Comparison of ENCODE assay signal across 9 cellular contexts in genomic region chr19:703651-704446, GRCh38. TPM values are rescaled to one million over a fixed set of nuclear protein-coding genes. Genes with fewer than 3 reads are reported as not detected.
A peak's percentile ranks its signal among the peaks of the same experiment; 100 is the strongest.
DNase-seq lines count a peak whose midpoint lies in the region; ATAC-seq, FAIRE-seq and TF ChIP-seq lines count a peak whose summit lies in the region.
"Had no signal": no experiment of that assay in that cellular context is flagged by ENCODE, and none has a peak within 500 bp of the region (broad histone marks: within the 10 kb centered on the region; RNA-seq: fewer than 3 reads in every experiment).

No MANE protein-coding gene starts in this region.

- no peak overlapping the region for H2AFZ ChIP-seq in trophoblast cell (ENCODE audit: insufficient read depth, low read length, poor library complexity)

- peaks cover 4% of the 10 kb centered on the region for H3K4me1 Mint-ChIP-seq in activated T-cell treated with anti-CD3 and anti-CD28 coated beads, Interleukin-2, amount 50 U/mL, for 24 hours (ENCODE audit: low read depth)

- H3K4me2 ChIP-seq in trophoblast cell (ENCODE audit: low read length) = no peak overlapping the region

- H3K27me3 ChIP-seq in trophoblast cell (ENCODE audit: insufficient read depth, low read length) = no peaks in the 10 kb centered on the region
- peaks cover 0 to 2% of the 10 kb centered on the region in 2 donors for H3K27me3 ChIP-seq in aorta (ENCODE audit: control insufficient read depth in 1 of 2, insufficient read depth in 2 of 2, low read length in 1 of 2)

- no peak overlapping the region for H4K91ac ChIP-seq in trophoblast cell (ENCODE audit: low read depth, low read length)

- H3K9me3 Mint-ChIP-seq in activated T-cell treated with anti-CD3 and anti-CD28 coated beads, Interleukin-2, amount 50 U/mL, for 24 hours = no peaks in the 10 kb centered on the region
- H3K9me3 Mint-ChIP-seq: stimulated activated naive CD8-positive, alpha-beta T cell treated with anti-CD3 and anti-CD28 coated beads, Interleukin-15, Interleukin-2, amounts not matched to agents 100 ng/mL and 50 ng/mL, for 24 hours had no signal

- H4K12ac ChIP-seq in trophoblast cell (ENCODE audit: low read depth, low read length) = no peak overlapping the region

- no peak overlapping the region for H3K27ac ChIP-seq in trophoblast cell (ENCODE audit: low read depth, low read length)
- no peak overlapping the region for H3K27ac ChIP-seq in aorta (ENCODE audit: low read depth in 1 of 2, low read length in 2 of 2)

- H3K18ac ChIP-seq in trophoblast cell (ENCODE audit: low read length) = no peak overlapping the region

- no peaks in the 10 kb centered on the region for H3K79me2 ChIP-seq in trophoblast cell (ENCODE audit: control insufficient read depth, insufficient read depth, low read length, poor library complexity)

- H3K4me3 ChIP-seq in fibroblast of villous mesenchyme (ENCODE audit: low read depth, low read length) (peak overlapping the region; percentile 19), trophoblast cell (ENCODE audit: low read depth, low read length) (no peak overlapping the region), aorta (ENCODE audit: low read length in 2 of 2) (no peak overlapping the region)

- H3K4me1 ChIP-seq in trophoblast cell (ENCODE audit: control insufficient read depth in 1 of 2, insufficient read depth in 2 of 2, low read length in 2 of 2) (peaks cover 0 to 3% of the 10 kb centered on the region in 2 experiments), aorta (ENCODE audit: control insufficient read depth in 1 of 2, insufficient read depth in 2 of 2, low read length in 2 of 2) (no peaks in the 10 kb centered on the region)

- WGBS in trophoblast cell (ENCODE audit: extremely low coverage, insufficient coverage, insufficient read length) = no CpG with 5 or more reads among the region's 50 CpGs
- 6 to 9% methylated on average over 38 to 50 of the region's 50 CpGs for WGBS in aorta, 2 donors

- ATAC-seq in aorta (ENCODE audit: low FRiP score) = peak; percentile 90

- H3K9me3 ChIP-seq in trophoblast cell (ENCODE audit: insufficient read depth, low read depth, low read length) = peaks cover 8% of the 10 kb centered on the region
- H3K9me3 ChIP-seq in aorta (ENCODE audit: control insufficient read depth, low read length) = peaks cover 2% of the 10 kb centered on the region

- no peak overlapping the region for H3K4ac ChIP-seq in trophoblast cell (ENCODE audit: low read depth, low read length)

- no peak overlapping the region for H2BK12ac ChIP-seq in trophoblast cell (ENCODE audit: low read length)

- no peak overlapping the region for H3K27ac Mint-ChIP-seq in activated T-cell treated with anti-CD3 and anti-CD28 coated beads, Interleukin-2, amount 50 U/mL, for 24 hours
- H3K27ac Mint-ChIP-seq: stimulated activated naive CD8-positive, alpha-beta T cell treated with anti-CD3 and anti-CD28 coated beads, Interleukin-15, Interleukin-2, amounts not matched to agents 100 ng/mL and 50 ng/mL, for 24 hours had no signal

- TF ChIP-seq CTCF in fibroblast of villous mesenchyme (IDR thresholded peaks at IDR 0.05; ENCODE audit: insufficient read depth, low read depth, low read length) = no peak

- DNase-seq in GM19239 (ENCODE audit: insufficient read length, low spot score) = peak; percentile 54
- DNase-seq in OCI-M1 (lab: John Stamatoyannopoulos, UW) = peak; percentile 90
- peak; percentile 71 for DNase-seq in activated T-cell treated with anti-CD3 and anti-CD28 coated beads, Interleukin-2, amount 50 U/mL, for 24 hours
- peak; percentile 58 for DNase-seq in fibroblast of villous mesenchyme (ENCODE audit: low read depth)
- peak; percentile 42 to 55 for DNase-seq in trophoblast cell
- peak; percentile 85 to 94 for DNase-seq in aorta
- no peak for DNase-seq in HPDE6-E6E7 (ENCODE audit: extremely low spot score)
- no peak for DNase-seq in NCI-H1092 (lab: John Stamatoyannopoulos, UW)

- no peak overlapping the region for H2AK5ac ChIP-seq in trophoblast cell (ENCODE audit: low read length)

- H3K9ac ChIP-seq in trophoblast cell (ENCODE audit: low read length) = no peak overlapping the region

- no peak overlapping the region for H2BK120ac ChIP-seq in trophoblast cell (ENCODE audit: insufficient read depth, low read length, poor library complexity)

- H3K23ac ChIP-seq in trophoblast cell (ENCODE audit: low read length) = peak overlapping the region; percentile 53

- intact Hi-C loops in aorta (cut with DNase I) = no loop called here

- H3K79me1 ChIP-seq in trophoblast cell (ENCODE audit: low read length) = no peaks in the 10 kb centered on the region

- no peaks in the 10 kb centered on the region for H3K36me3 Mint-ChIP-seq in activated T-cell treated with anti-CD3 and anti-CD28 coated beads, Interleukin-2, amount 50 U/mL, for 24 hours (ENCODE audit: low read depth)

- no peak for FAIRE-seq in GM19239 (lab: Jason Lieb, UNC)

- no peak overlapping the region for H3K14ac ChIP-seq in trophoblast cell (ENCODE audit: low read length)

- H2BK5ac ChIP-seq in trophoblast cell (ENCODE audit: low read depth, low read length, poor library complexity) = no peak overlapping the region

- H4K8ac ChIP-seq in trophoblast cell (ENCODE audit: low read depth, low read length) = no peak overlapping the region

- H3K4me3 Mint-ChIP-seq in activated T-cell treated with anti-CD3 and anti-CD28 coated beads, Interleukin-2, amount 50 U/mL, for 24 hours = no peak overlapping the region

- peaks cover 47% of the 10 kb centered on the region for H3K27me3 Mint-ChIP-seq in activated T-cell treated with anti-CD3 and anti-CD28 coated beads, Interleukin-2, amount 50 U/mL, for 24 hours

- H3K36me3 ChIP-seq in trophoblast cell (ENCODE audit: control insufficient read depth in 1 of 2, insufficient read depth in 2 of 2, low read length in 2 of 2) (no peaks in the 10 kb centered on the region), aorta (ENCODE audit: control insufficient read depth in 1 of 2, insufficient read depth in 2 of 2, low read length in 1 of 2) (no peaks in the 10 kb centered on the region)

RNA-seq across cellular contexts. Expression of gene PALM, which starts 4.9 kb away (rescaled TPM):
- total RNA-seq in fibroblast of villous mesenchyme = 0.32 and 1.7 TPM in 2 replicates
- 11.3 and 12.7 TPM in 2 replicates for polyA plus RNA-seq in trophoblast cell (2013)
- 10 to 100 TPM; 27.5 to 75.1 TPM for total RNA-seq in aorta
- 1 to 10 TPM in 1 of 2 donors, under 1 TPM in 1; 0.59 to 2.5 TPM for polyA plus RNA-seq in aorta

RNA-seq across cellular contexts. Expression of gene PRSS57, which starts 8.6 kb away (rescaled TPM):
- not detected in 2 replicates for total RNA-seq in fibroblast of villous mesenchyme
- polyA plus RNA-seq in trophoblast cell (2013) = 0.04 TPM in 1 of 2 replicates, not detected in the other
- total RNA-seq in aorta = not detected
- polyA plus RNA-seq in aorta = not detected

RNA-seq across cellular contexts. Expression of gene FSTL3, which starts 27.7 kb away (rescaled TPM):
- total RNA-seq in fibroblast of villous mesenchyme = 49.2 and 83.1 TPM in 2 replicates
- 15.0 and 16.0 TPM in 2 replicates for polyA plus RNA-seq in trophoblast cell (2013)
- 100 to 1,000 TPM; 116 to 134 TPM for total RNA-seq in aorta
- polyA plus RNA-seq in aorta = 10 to 100 TPM; 40.6 to 80.1 TPM

RNA-seq across cellular contexts. Expression of gene RNF126, which starts 40.8 kb away (rescaled TPM):
- 30.7 and 50.3 TPM in 2 replicates for total RNA-seq in fibroblast of villous mesenchyme
- polyA plus RNA-seq in trophoblast cell (2013) = 70.7 and 73.5 TPM in 2 replicates
- 10 to 100 TPM; 26.7 to 26.9 TPM for total RNA-seq in aorta
- polyA plus RNA-seq in aorta = 10 to 100 TPM; 18.3 to 38.5 TPM

RNA-seq across cellular contexts. Expression of gene MISP, which starts 47.1 kb away (rescaled TPM):
- total RNA-seq in fibroblast of villous mesenchyme (under 0.01 and 0.43 TPM in 2 replicates), aorta (under 1 TPM in 1 of 2 donors, not detected in 1; 0.12 TPM)
- 0.15 and 0.19 TPM in 2 replicates for polyA plus RNA-seq in trophoblast cell (2013)
- 10 to 100 TPM in 1 of 2 donors, 1 to 10 TPM in 1; 1.0 to 53.3 TPM for polyA plus RNA-seq in aorta

Comparison
In these comparisons a context has a peak if more than half of its experiments do, and no peak if none do; other contexts are left out.
1. DNase-seq: peak in GM19239 (single experiment), OCI-M1 (single experiment), activated T-cell treated with anti-CD3 and anti-CD28 coated beads, Interleukin-2, amount 50 U/mL, for 24 hours (single experiment), fibroblast of villous mesenchyme (single experiment), trophoblast cell (2 of 2) and aorta (2 of 2); none in HPDE6-E6E7 (single experiment) and NCI-H1092 (single experiment).
2. RNA of gene PALM, which starts 4.9 kb away (total RNA-seq): 27.5 to 75.1 TPM in aorta; 0.32 to 1.7 TPM in fibroblast of villous mesenchyme; every median in the first group is over 10 times any median in the second.